Comparison of ENCODE assay signal across 20 cellular contexts in the genomic region with DNA sequence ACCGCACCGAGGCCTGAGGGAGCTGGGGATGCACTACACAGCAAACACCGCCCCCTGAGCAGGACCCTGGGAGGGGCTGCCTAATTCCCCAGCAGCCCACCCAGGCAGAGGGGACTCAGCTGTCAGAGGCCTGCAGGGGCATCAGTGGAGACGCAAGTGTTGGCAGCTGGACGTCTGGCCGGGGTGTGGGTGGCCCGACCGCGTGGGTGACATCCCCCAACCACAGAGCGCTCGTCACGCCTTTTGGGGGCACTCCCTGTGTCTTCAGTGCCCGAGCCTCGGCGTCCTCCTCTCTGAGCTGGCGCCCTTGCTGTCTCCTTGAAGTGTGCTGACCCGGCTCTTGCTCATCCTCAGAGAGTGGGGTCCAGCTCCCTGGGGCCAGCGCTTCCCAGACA.
"Had no signal": no experiment of that assay in that cellular context is flagged by ENCODE, and none has a peak within 500 bp of the region (broad histone marks: within the 10 kb centered on the region; RNA-seq: fewer than 3 reads in every experiment).

No MANE protein-coding gene starts in this region.

- H3K36me3 ChIP-seq: cardiac muscle cell, neural progenitor cell, tibial nerve, uterus had no signal

- H3K9me3 ChIP-seq: SK-N-SH, tibial nerve, uterus had no signal

- ATAC-seq: activated CD8-positive, alpha-beta T cell treated with anti-CD3 and anti-CD28 coated beads for 36 hours; left ventricle myocardium superior; stimulated activated naive CD8-positive, alpha-beta T cell treated with anti-CD3 and anti-CD28 coated beads, Interleukin-15, Interleukin-2, amounts not matched to agents 100 U/mL and 50 U/mL, for 24 hours had no signal

- H3K4me1 ChIP-seq: parathyroid adenoma, tibial nerve, uterus had no signal

- H3K27me3 ChIP-seq: uterus had no signal

- H3K4me3 ChIP-seq: cardiac muscle cell, dorsolateral prefrontal cortex, neural progenitor cell, tibial nerve, uterus had no signal

- DNase-seq: activated CD4-positive, alpha-beta T cell treated with anti-CD3 and anti-CD28 coated beads for 48 hours; activated CD4-positive, CD25-positive, alpha-beta regulatory T cell; activated CD8-positive, alpha-beta T cell treated with anti-CD3 and anti-CD28 coated beads for 36 hours; activated naive CD8-positive, alpha-beta T cell treated with anti-CD3 and anti-CD28 coated beads for 36 hours; amniotic stem cell; foreskin melanocyte; left ventricle myocardium superior; mesenchymal stem cell; SK-N-SH; stimulated activated CD4-positive, alpha-beta T cell treated with anti-CD3 and anti-CD28 coated beads, Interleukin-12 subunit alpha, Interleukin-12 subunit beta, amount 100 ng/mL, for 4 hours; stimulated activated CD4-positive, alpha-beta T cell treated with anti-CD3 and anti-CD28 coated beads, Interleukin-1b, Interleukin-23, amount 100 ng/mL, for 48 hours; stimulated activated naive CD8-positive, alpha-beta T cell treated with anti-CD3 and anti-CD28 coated beads, Interleukin-15, Interleukin-2, amounts not matched to agents 100 U/mL and 50 U/mL, for 24 hours; substantia nigra had no signal

- H3K27ac ChIP-seq: cardiac muscle cell, dorsolateral prefrontal cortex, epithelial cell of prostate, neural progenitor cell, parathyroid adenoma, tibial nerve, uterus had no signal
